ENCODE assay signal across 30 cellular contexts in the genomic region with DNA sequence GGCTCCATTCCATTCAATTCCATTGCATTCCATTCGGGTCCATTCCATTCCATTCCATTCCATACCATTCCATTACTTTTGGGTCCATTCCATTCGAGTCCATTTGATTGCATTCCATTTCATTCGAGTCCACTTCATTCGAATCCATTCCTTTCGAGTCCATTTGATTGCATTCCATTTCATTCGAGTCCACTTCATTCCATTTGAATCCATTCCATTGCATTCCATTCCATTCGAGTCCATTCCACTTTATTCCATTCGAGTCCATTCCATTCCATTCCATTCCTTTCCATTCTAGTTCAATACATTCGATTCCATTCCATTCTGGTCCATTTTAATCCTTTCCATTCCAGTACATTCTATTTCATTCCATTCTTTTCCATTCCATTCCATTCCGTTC.
"Had no signal": no experiment of that assay in that cellular context is flagged by ENCODE, and none has a peak within 500 bp of the region (broad histone marks: within the 10 kb centered on the region; RNA-seq: fewer than 3 reads in every experiment).

No MANE protein-coding gene starts in this region.

- H2AFZ ChIP-seq: hepatocyte had no signal

- H3K4me2 ChIP-seq: hepatocyte, smooth muscle cell had no signal

- H3K27ac ChIP-seq: gastrocnemius medialis, hepatocyte, left lung, ovary, psoas muscle, sigmoid colon, suprapubic skin, tibial artery, upper lobe of right lung had no signal

- H3K36me3 ChIP-seq: gastrocnemius medialis, left lung, ovary, sigmoid colon, suprapubic skin, tibial artery, upper lobe of right lung had no signal

- H3K4me3 ChIP-seq: gastrocnemius medialis, hepatocyte, left lung, ovary, psoas muscle, sigmoid colon, smooth muscle cell, suprapubic skin, tibial artery, upper lobe of right lung had no signal

- DNase-seq: activated B cell treated with CpG ODN at 0.5 μM for 24 hours; activated CD8-positive, alpha-beta memory T cell treated with anti-CD3 and anti-CD28 coated beads, Interleukin-2, amount 10 ng/mL, durations not matched to agents 7 days and 5 days; activated CD8-positive, alpha-beta T cell treated with anti-CD3 and anti-CD28 coated beads, Interleukin-2, amount 10 ng/mL, durations not matched to agents 7 days and 5 days; activated naive CD4-positive, alpha-beta T cell; activated T-cell treated with anti-CD3 and anti-CD28 coated beads, Interleukin-2, amount 50 U/mL, for 48 hours; anterior cingulate cortex; dermis blood vessel endothelial cell; effector CD4-positive, alpha-beta T cell; gastrocnemius medialis; glutamatergic neuron; left lung; naive B cell; nephron progenitor cell; ovary; psoas muscle; sigmoid colon; stimulated activated CD4-positive, alpha-beta T cell treated with anti-CD3 and anti-CD28 coated beads, Interleukin-1b, Interleukin-23, amount 100 ng/mL, for 48 hours; stimulated activated CD4-positive, alpha-beta T cell treated with anti-CD3 and anti-CD28 coated beads, Interleukin-4, amount 100 ng/mL, for 4 hours; stimulated activated CD8-positive, alpha-beta memory T cell treated with anti-CD3 and anti-CD28 coated beads, Interleukin-4, amount 100 ng/mL, for 48 hours; stimulated activated naive CD8-positive, alpha-beta T cell treated with anti-CD3 and anti-CD28 coated beads, Interleukin-15, amount 100 ng/mL, for 72 hours; T-helper 1 cell; tibial artery; upper lobe of right lung had no signal

- FAIRE-seq: bronchial epithelial cell, endometrium had no signal

- ATAC-seq: activated CD8-positive, alpha-beta memory T cell treated with anti-CD3 and anti-CD28 coated beads, Interleukin-2, amount 10 ng/mL, durations not matched to agents 7 days and 5 days; activated CD8-positive, alpha-beta T cell treated with anti-CD3 and anti-CD28 coated beads, Interleukin-2, amount 10 ng/mL, durations not matched to agents 7 days and 5 days; activated naive CD4-positive, alpha-beta T cell treated with anti-CD3 and anti-CD28 coated beads, Interleukin-2, amount 50 U/mL, for 72 hours; gastrocnemius medialis; left lung; psoas muscle; stimulated activated memory B cell treated with anti-CD40 and anti-IgM and Interleukin-4, amounts not matched to agents 10 μg/mL and 1 μg/mL and 100 μg/mL, for 72 hours; stimulated activated naive CD8-positive, alpha-beta T cell treated with anti-CD3 and anti-CD28 coated beads, Interleukin-15, amount 100 ng/mL, for 72 hours; upper lobe of right lung had no signal

- H3K27me3 ChIP-seq: gastrocnemius medialis, hepatocyte, left lung, ovary, sigmoid colon, suprapubic skin, tibial artery, upper lobe of right lung had no signal

- H3K79me2 ChIP-seq: hepatocyte had no signal

- H3K4me1 ChIP-seq: gastrocnemius medialis, left lung, psoas muscle, sigmoid colon, suprapubic skin, tibial artery, upper lobe of right lung had no signal
